ENCODE assay signal across 16 cellular contexts in the genomic region with DNA sequence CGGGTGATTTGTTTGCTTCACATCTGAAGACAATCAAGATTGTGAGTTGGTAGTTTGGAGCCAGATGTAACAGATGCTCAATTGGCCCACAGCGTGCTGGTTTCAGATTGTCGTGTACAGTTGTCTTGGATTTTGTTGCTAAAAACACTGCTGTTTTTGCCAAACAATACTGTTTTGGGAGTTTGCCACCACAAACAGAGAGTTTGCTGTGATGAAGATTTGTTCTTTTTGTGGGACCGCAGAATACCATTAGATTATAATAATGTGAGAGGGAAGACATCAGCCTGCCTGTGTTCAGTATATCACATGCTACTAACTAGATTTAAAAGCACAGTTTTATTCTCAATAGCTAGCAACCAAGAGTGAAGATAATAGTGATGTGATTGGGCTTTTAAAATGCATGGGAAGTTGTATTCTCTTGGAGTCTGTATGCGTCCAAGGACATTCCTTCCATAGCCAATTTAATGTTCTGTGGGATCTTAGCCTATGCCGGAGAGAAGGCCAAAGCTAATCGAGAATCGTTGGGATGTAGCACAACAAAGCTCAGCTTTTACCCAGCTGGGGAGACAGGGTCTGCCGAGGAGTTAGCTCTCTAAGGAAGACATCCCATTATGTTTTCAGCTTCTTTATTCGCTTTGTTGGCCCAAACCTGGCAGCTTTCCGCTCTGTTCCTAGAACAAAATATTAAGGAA. TPM values are rescaled to one million over a fixed set of nuclear protein-coding genes. Genes with fewer than 3 reads are reported as not detected.
DNase-seq lines count a peak whose midpoint lies in the region; ATAC-seq and TF ChIP-seq lines count a peak whose summit lies in the region.
"Had no signal": no experiment of that assay in that cellular context is flagged by ENCODE, and none has a peak within 500 bp of the region (broad histone marks: within the 10 kb centered on the region; RNA-seq: fewer than 3 reads in every experiment).

No MANE protein-coding gene starts in this region.

- TF ChIP-seq POLR2A in right lobe of liver (IDR thresholded peaks at IDR 0.05), result no peak

- H3K36me3 ChIP-seq in left lung (no peaks in the 10 kb centered on the region), stomach smooth muscle (ENCODE audit: control insufficient read depth in 2 of 2, insufficient read depth in 2 of 2, low read length in 2 of 2) (no peaks in the 10 kb centered on the region), right lobe of liver (no peaks in the 10 kb centered on the region)
- H3K36me3 ChIP-seq: BLaER1, neural progenitor cell had no signal

- H3K9me3 Mint-ChIP-seq in chondrocyte (ENCODE audit: low read depth), result peaks cover 2% of the 10 kb centered on the region
- H3K9me3 Mint-ChIP-seq: T-helper 1 cell treated with Interleukin-12 subunit alpha and Interleukin-12 subunit beta and Interleukin-4 antibody, amounts not matched to agents 30 μg/mL and 1 μg/mL, for 36 hours had no signal

- no peak overlapping the region for H3K9ac ChIP-seq in stomach smooth muscle (ENCODE audit: low read length in 2 of 2)
- H3K9ac ChIP-seq: BLaER1, neural progenitor cell had no signal

- peaks cover 3% of the 10 kb centered on the region for H3K4me1 Mint-ChIP-seq in chondrocyte (ENCODE audit: low read depth)
- H3K4me1 Mint-ChIP-seq: activated CD4-positive, alpha-beta T cell treated with anti-CD3 and anti-CD28 coated beads for 36 hours had no signal

- H3K4me3 Mint-ChIP-seq in chondrocyte (ENCODE audit: unreplicated experiment), result no peak overlapping the region
- H3K4me3 Mint-ChIP-seq: activated CD4-positive, alpha-beta T cell treated with anti-CD3 and anti-CD28 coated beads for 36 hours; IgD-negative memory B cell; neural progenitor cell; T-helper 1 cell treated with Interleukin-12 subunit alpha and Interleukin-12 subunit beta and Interleukin-4 antibody, amounts not matched to agents 30 μg/mL and 1 μg/mL, for 36 hours had no signal

- H3K27me3 ChIP-seq in left lung, result no peaks in the 10 kb centered on the region
- no peaks in the 10 kb centered on the region for H3K27me3 ChIP-seq in stomach smooth muscle (ENCODE audit: control insufficient read depth in 1 of 2, insufficient read depth in 2 of 2, low read length in 2 of 2)
- no peaks in the 10 kb centered on the region for H3K27me3 ChIP-seq in right lobe of liver
- H3K27me3 ChIP-seq: BLaER1, neural progenitor cell had no signal

- peak; percentile 43 for DNase-seq in GM04504 (ENCODE audit: low read depth)
- DNase-seq in dedifferentiated amniotic fluid mesenchymal stem cell (ENCODE audit: extremely low spot score), result peak; percentile 42
- DNase-seq in left lung, result no peak
- no peak for DNase-seq in chondrocyte (ENCODE audit: low spot score)
- no peak for DNase-seq in HuH-7.5 (ENCODE audit: low spot score)
- DNase-seq in NK-92 (lab: John Stamatoyannopoulos, UW; ENCODE audit: unreplicated experiment), result no peak
- DNase-seq in right lobe of liver, result no peak
- DNase-seq: activated CD4-positive, alpha-beta T cell treated with anti-CD3 and anti-CD28 coated beads for 36 hours; NCI-H524; stimulated activated CD4-positive, alpha-beta T cell treated with anti-CD3 and anti-CD28 coated beads, Interleukin-12 subunit alpha, Interleukin-12 subunit beta, amount 100 ng/mL, for 4 hours had no signal

- H3K4me1 ChIP-seq in left lung, result no peaks in the 10 kb centered on the region
- peaks cover 16% of the 10 kb centered on the region for H3K4me1 ChIP-seq in stomach smooth muscle (ENCODE audit: control insufficient read depth, insufficient read depth, low read length)
- no peaks in the 10 kb centered on the region for H3K4me1 ChIP-seq in right lobe of liver
- H3K4me1 ChIP-seq: BLaER1 had no signal

- intact Hi-C loops in left lung (cut with DNase I) (no loop called here), right lobe of liver (cut with DNase I) (no loop called here)

- H3K27ac Mint-ChIP-seq in chondrocyte (ENCODE audit: unreplicated experiment), result no peak overlapping the region
- H3K27ac Mint-ChIP-seq: activated CD4-positive, alpha-beta T cell treated with anti-CD3 and anti-CD28 coated beads for 36 hours; IgD-negative memory B cell; neural progenitor cell; T-helper 1 cell treated with Interleukin-12 subunit alpha and Interleukin-12 subunit beta and Interleukin-4 antibody, amounts not matched to agents 30 μg/mL and 1 μg/mL, for 36 hours had no signal

- TF ChIP-seq CTCF in left lung (IDR thresholded peaks at IDR 0.05) (no peak), chondrocyte (IDR thresholded peaks at IDR 0.05) (no peak), right lobe of liver (IDR thresholded peaks at IDR 0.05) (no peak)

- H3K36me3 Mint-ChIP-seq in chondrocyte (ENCODE audit: low read depth), result peaks cover 2% of the 10 kb centered on the region
- H3K36me3 Mint-ChIP-seq: IgD-negative memory B cell, neural progenitor cell had no signal

- no peak overlapping the region for H3K4me3 ChIP-seq in left lung
- H3K4me3 ChIP-seq in stomach smooth muscle (ENCODE audit: low read length in 2 of 2), result no peak overlapping the region
- no peak overlapping the region for H3K4me3 ChIP-seq in right lobe of liver
- H3K4me3 ChIP-seq: BLaER1, neural progenitor cell had no signal

- WGBS in right lobe of liver (ENCODE audit: insufficient coverage, low coverage, low lambda C conversion rate, missing lambda C conversion rate), result 65% methylated on average over 11 of the region's 11 CpGs

- no peaks in the 10 kb centered on the region for H3K9me3 ChIP-seq in left lung
- H3K9me3 ChIP-seq in stomach smooth muscle (ENCODE audit: control insufficient read depth in 2 of 2, low read length in 2 of 2), result no peaks in the 10 kb centered on the region
- H3K9me3 ChIP-seq in right lobe of liver, result no peaks in the 10 kb centered on the region

- peak overlapping the region; percentile 11 to 60 for H3K27ac ChIP-seq in left lung
- H3K27ac ChIP-seq in stomach smooth muscle (ENCODE audit: low read length), result peak overlapping the region; percentile 49
- no peak overlapping the region for H3K27ac ChIP-seq in right lobe of liver
- H3K27ac ChIP-seq: BLaER1, neural progenitor cell had no signal

- no peaks in the 10 kb centered on the region for H3K27me3 Mint-ChIP-seq in chondrocyte (ENCODE audit: low read depth)

- ATAC-seq in left lung (peak; percentile 74), right lobe of liver (no peak)
- ATAC-seq: activated CD4-positive, alpha-beta T cell treated with anti-CD3 and anti-CD28 coated beads for 36 hours; Panc1 had no signal

RNA-seq across cellular contexts. Expression of a gene that starts 18.7 kb away (rescaled TPM):
- 10 to 100 TPM; 23.7 to 25.5 TPM for total RNA-seq in left lung
- total RNA-seq in chondrocyte, result 2.2 to 5.9 TPM (median 5.6 TPM) in 3 replicates
- under 1 TPM; 0.18 to 0.80 (median 0.36) TPM for total RNA-seq in right lobe of liver
- total RNA-seq: activated CD4-positive, alpha-beta T cell treated with anti-CD3 and anti-CD28 coated beads for 36 hours had no signal

Comparison
In these comparisons a context has a peak if more than half of its experiments do, and no peak if none do; other contexts are left out.
1. DNase-seq: peak in GM04504 (single experiment) and dedifferentiated amniotic fluid mesenchymal stem cell (single experiment); none in left lung (0 of 2), chondrocyte (single experiment), HuH-7.5 (single experiment), NK-92 (single experiment) and right lobe of liver (0 of 3).
2. H3K27ac ChIP-seq: peak in left lung (2 of 2) and stomach smooth muscle (single experiment); none in right lobe of liver (0 of 3).